Comparison of ENCODE assay signal across 2 cellular contexts in the genomic region with DNA sequence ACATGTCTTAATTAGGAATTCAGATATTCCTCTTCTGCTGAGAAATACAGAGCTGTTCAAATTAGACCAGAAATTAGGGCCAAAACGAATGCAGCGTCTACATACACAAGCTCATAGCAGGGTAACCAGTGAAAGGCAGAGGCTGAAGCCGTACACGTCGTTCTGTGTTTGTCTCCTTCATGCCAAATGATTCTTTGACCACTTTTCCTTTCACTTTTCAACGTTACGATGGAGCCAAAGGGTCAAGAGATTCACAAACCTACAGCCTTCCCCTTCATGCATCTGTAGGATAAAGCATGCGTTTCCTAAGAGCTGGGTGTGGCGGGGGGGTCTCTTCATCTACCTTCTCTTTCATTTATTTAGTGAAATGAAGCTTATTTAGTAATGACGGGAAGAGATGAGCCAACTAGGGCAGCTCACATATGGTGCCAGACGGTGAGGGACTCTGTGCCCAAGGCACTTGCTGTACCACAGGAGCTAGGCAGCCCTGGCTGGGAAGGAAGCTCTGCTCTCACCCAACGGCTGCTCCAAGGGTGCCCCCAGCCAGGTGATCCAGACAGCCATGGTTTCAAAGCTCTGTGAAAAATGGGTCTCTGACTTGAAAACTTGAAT.
TF ChIP-seq lines count a peak whose summit lies in the region.

No MANE protein-coding gene starts in this region.

TF ChIP-seq in liver, 16 proteins besides CTCF, POLR2A, EP300 and RAD21:
- TF ChIP-seq NR2F2 (IDR thresholded peaks at IDR 0.05) (no peak), YY1 (IDR thresholded peaks at IDR 0.05) (peak; percentile 72), TAF1 (conservative IDR thresholded peaks at IDR 0.05) (peak; percentile 33), SP1 (IDR thresholded peaks at IDR 0.05) (peak; percentile 4), FOXA2 (IDR thresholded peaks at IDR 0.05) (peak; percentile 41), JUND (IDR thresholded peaks at IDR 0.05) (no peak), FOXA1 (IDR thresholded peaks at IDR 0.05) (no peak), HNF4A (conservative IDR thresholded peaks at IDR 0.05) (peak; percentile 48 to 66), GABPA (IDR thresholded peaks at IDR 0.05 in 1 of 2, conservative IDR thresholded peaks at IDR 0.05 in 1 of 2) (no peak), RXRA (IDR thresholded peaks at IDR 0.05) (peak in 1 of 2 donors; percentile 49), HNF4G (IDR thresholded peaks at IDR 0.05) (no peak), EGR1 (IDR thresholded peaks at IDR 0.05; ENCODE audit: low read depth in 2 of 2) (no peak)
- TF ChIP-seq, protein P1, sequence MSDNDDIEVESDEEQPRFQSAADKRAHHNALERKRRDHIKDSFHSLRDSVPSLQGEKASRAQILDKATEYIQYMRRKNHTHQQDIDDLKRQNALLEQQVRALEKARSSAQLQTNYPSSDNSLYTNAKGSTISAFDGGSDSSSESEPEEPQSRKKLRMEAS (IDR thresholded peaks at IDR 0.05): no peak
- TF ChIP-seq, protein P2, sequence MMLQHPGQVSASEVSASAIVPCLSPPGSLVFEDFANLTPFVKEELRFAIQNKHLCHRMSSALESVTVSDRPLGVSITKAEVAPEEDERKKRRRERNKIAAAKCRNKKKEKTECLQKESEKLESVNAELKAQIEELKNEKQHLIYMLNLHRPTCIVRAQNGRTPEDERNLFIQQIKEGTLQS (IDR thresholded peaks at IDR 0.05): no peak
- TF ChIP-seq, protein P3, sequence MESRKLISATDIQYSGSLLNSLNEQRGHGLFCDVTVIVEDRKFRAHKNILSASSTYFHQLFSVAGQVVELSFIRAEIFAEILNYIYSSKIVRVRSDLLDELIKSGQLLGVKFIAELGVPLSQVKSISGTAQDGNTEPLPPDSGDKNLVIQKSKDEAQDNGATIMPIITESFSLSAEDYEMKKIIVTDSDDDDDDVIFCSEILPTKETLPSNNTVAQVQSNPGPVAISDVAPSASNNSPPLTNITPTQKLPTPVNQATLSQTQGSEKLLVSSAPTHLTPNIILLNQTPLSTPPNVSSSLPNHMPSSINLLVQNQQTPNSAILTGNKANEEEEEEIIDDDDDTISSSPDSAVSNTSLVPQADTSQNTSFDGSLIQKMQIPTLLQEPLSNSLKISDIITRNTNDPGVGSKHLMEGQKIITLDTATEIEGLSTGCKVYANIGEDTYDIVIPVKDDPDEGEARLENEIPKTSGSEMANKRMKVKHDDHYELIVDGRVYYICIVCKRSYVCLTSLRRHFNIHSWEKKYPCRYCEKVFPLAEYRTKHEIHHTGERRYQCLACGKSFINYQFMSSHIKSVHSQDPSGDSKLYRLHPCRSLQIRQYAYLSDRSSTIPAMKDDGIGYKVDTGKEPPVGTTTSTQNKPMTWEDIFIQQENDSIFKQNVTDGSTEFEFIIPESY (IDR thresholded peaks at IDR 0.05): no peak
- TF ChIP-seq, protein P4, sequence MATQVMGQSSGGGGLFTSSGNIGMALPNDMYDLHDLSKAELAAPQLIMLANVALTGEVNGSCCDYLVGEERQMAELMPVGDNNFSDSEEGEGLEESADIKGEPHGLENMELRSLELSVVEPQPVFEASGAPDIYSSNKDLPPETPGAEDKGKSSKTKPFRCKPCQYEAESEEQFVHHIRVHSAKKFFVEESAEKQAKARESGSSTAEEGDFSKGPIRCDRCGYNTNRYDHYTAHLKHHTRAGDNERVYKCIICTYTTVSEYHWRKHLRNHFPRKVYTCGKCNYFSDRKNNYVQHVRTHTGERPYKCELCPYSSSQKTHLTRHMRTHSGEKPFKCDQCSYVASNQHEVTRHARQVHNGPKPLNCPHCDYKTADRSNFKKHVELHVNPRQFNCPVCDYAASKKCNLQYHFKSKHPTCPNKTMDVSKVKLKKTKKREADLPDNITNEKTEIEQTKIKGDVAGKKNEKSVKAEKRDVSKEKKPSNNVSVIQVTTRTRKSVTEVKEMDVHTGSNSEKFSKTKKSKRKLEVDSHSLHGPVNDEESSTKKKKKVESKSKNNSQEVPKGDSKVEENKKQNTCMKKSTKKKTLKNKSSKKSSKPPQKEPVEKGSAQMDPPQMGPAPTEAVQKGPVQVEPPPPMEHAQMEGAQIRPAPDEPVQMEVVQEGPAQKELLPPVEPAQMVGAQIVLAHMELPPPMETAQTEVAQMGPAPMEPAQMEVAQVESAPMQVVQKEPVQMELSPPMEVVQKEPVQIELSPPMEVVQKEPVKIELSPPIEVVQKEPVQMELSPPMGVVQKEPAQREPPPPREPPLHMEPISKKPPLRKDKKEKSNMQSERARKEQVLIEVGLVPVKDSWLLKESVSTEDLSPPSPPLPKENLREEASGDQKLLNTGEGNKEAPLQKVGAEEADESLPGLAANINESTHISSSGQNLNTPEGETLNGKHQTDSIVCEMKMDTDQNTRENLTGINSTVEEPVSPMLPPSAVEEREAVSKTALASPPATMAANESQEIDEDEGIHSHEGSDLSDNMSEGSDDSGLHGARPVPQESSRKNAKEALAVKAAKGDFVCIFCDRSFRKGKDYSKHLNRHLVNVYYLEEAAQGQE (IDR thresholded peaks at IDR 0.05): peak; percentile 34
TF ChIP-seq in liver: peak in this region for 7.

TF ChIP-seq in HepG2, 621 proteins besides CTCF, POLR2A, EP300 and RAD21:
- no peak for TF ChIP-seq GATAD1 (CRISPR knock-in tag; IDR thresholded peaks at IDR 0.05)
- no peak for TF ChIP-seq NPAS2 (CRISPR knock-in tag; IDR thresholded peaks at IDR 0.05; ENCODE audit: borderline replicate concordance)
- TF ChIP-seq ZNF644 (CRISPR knock-in tag; IDR thresholded peaks at IDR 0.05; ENCODE audit: low read depth): no peak
- no peak for TF ChIP-seq MED8 (CRISPR knock-in tag; IDR thresholded peaks at IDR 0.05; ENCODE audit: insufficient replicate concordance)
